Comparison of ENCODE assay signal across 16 cellular contexts in the genomic region with DNA sequence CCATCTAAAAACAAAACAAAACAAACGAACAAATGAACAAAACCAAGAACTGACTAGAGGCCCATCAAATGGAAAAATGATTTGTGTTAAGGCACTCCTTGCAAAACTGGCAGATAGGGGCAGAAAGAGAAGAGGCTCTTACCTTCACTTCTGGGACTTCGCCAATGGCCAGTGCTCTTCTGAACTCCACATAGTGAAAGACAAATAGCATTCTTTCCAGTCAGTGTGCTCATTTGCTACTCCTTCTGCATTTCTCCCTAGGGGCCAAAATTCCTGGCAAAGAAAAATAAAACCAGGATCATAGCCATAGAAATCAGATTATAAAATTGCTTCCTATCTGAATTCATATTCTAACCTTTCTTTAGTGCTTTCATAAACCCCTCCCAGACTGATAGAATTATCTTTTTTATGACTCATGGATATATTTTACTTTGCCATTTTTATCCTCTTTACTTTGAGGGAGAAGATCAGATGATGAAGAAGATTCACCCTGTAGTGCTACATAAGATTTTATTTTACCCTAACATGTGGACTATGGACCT. TPM values are rescaled to one million over a fixed set of nuclear protein-coding genes. Genes with fewer than 3 reads are reported as not detected.
DNase-seq lines count a peak whose midpoint lies in the region; ATAC-seq and TF ChIP-seq lines count a peak whose summit lies in the region.
"Had no signal": no experiment of that assay in that cellular context is flagged by ENCODE, and none has a peak within 500 bp of the region (broad histone marks: within the 10 kb centered on the region; RNA-seq: fewer than 3 reads in every experiment).

No MANE protein-coding gene starts in this region.

- H3K4me1 Mint-ChIP-seq in T-helper 1 cell treated with Interleukin-12 subunit alpha and Interleukin-12 subunit beta and Interleukin-4 antibody, amounts not matched to agents 30 μg/mL and 1 μg/mL, for 36 hours (ENCODE audit: low read depth), result peaks cover 61% of the 10 kb centered on the region
- H3K4me1 Mint-ChIP-seq in activated T-helper 17 cell treated with anti-CD3 and anti-CD28 coated beads, Interleukin-2, amount 50 U/mL, for 72 hours, result peaks cover 42% of the 10 kb centered on the region
- peaks cover 12 to 13% of the 10 kb centered on the region in 2 donors for H3K4me1 Mint-ChIP-seq in effector memory CD8-positive, alpha-beta T cell (ENCODE audit: low read depth in 2 of 2)
- peaks cover 25% of the 10 kb centered on the region for H3K4me1 Mint-ChIP-seq in endothelial cell (ENCODE audit: unreplicated experiment)

- H3K27ac Mint-ChIP-seq in T-helper 1 cell treated with Interleukin-12 subunit alpha and Interleukin-12 subunit beta and Interleukin-4 antibody, amounts not matched to agents 30 μg/mL and 1 μg/mL, for 36 hours, result peak overlapping the region; percentile 0
- H3K27ac Mint-ChIP-seq in activated T-helper 17 cell treated with anti-CD3 and anti-CD28 coated beads, Interleukin-2, amount 50 U/mL, for 72 hours, result peak overlapping the region; percentile 98
- H3K27ac Mint-ChIP-seq in effector memory CD8-positive, alpha-beta T cell, result no peak overlapping the region
- H3K27ac Mint-ChIP-seq in endothelial cell (ENCODE audit: unreplicated experiment), result no peak overlapping the region

- H3K27me3 Mint-ChIP-seq in T-helper 1 cell treated with Interleukin-12 subunit alpha and Interleukin-12 subunit beta and Interleukin-4 antibody, amounts not matched to agents 30 μg/mL and 1 μg/mL, for 36 hours (ENCODE audit: low read depth), result no peaks in the 10 kb centered on the region
- no peaks in the 10 kb centered on the region for H3K27me3 Mint-ChIP-seq in activated T-helper 17 cell treated with anti-CD3 and anti-CD28 coated beads, Interleukin-2, amount 50 U/mL, for 72 hours
- peaks cover 4 to 11% of the 10 kb centered on the region in 2 donors for H3K27me3 Mint-ChIP-seq in effector memory CD8-positive, alpha-beta T cell
- peaks cover 2% of the 10 kb centered on the region for H3K27me3 Mint-ChIP-seq in endothelial cell (ENCODE audit: unreplicated experiment)

- no peak overlapping the region for H3K4me3 Mint-ChIP-seq in T-helper 1 cell treated with Interleukin-12 subunit alpha and Interleukin-12 subunit beta and Interleukin-4 antibody, amounts not matched to agents 30 μg/mL and 1 μg/mL, for 36 hours
- H3K4me3 Mint-ChIP-seq in activated T-helper 17 cell treated with anti-CD3 and anti-CD28 coated beads, Interleukin-2, amount 50 U/mL, for 72 hours, result peak overlapping the region; percentile 15
- H3K4me3 Mint-ChIP-seq in effector memory CD8-positive, alpha-beta T cell, result no peak overlapping the region
- H3K4me3 Mint-ChIP-seq in endothelial cell (ENCODE audit: unreplicated experiment), result no peak overlapping the region

- TF ChIP-seq CTCF in endothelial cell (IDR thresholded peaks at IDR 0.05; ENCODE audit: unreplicated experiment), result no peak

- no peak for ATAC-seq in activated T-helper 17 cell treated with anti-CD3 and anti-CD28 coated beads, Interleukin-2, amount 50 U/mL, for 72 hours (replicated peaks)
- no peak for ATAC-seq in effector memory CD8-positive, alpha-beta T cell (replicated peaks)
- ATAC-seq: activated CD4-positive, CD25-positive, alpha-beta regulatory T cell treated with anti-CD3 and anti-CD28 coated beads, Interleukin-2, amount 50 U/mL, for 24 hours; Panc1 had no signal

- H3K9me3 Mint-ChIP-seq in T-helper 1 cell treated with Interleukin-12 subunit alpha and Interleukin-12 subunit beta and Interleukin-4 antibody, amounts not matched to agents 30 μg/mL and 1 μg/mL, for 36 hours, result peaks cover 3% of the 10 kb centered on the region
- H3K9me3 Mint-ChIP-seq in activated T-helper 17 cell treated with anti-CD3 and anti-CD28 coated beads, Interleukin-2, amount 50 U/mL, for 72 hours, result no peaks in the 10 kb centered on the region
- H3K9me3 Mint-ChIP-seq in effector memory CD8-positive, alpha-beta T cell, result no peaks in the 10 kb centered on the region
- H3K9me3 Mint-ChIP-seq in endothelial cell (ENCODE audit: unreplicated experiment), result no peaks in the 10 kb centered on the region

- peaks cover 2% of the 10 kb centered on the region for H3K36me3 Mint-ChIP-seq in T-helper 1 cell treated with Interleukin-12 subunit alpha and Interleukin-12 subunit beta and Interleukin-4 antibody, amounts not matched to agents 30 μg/mL and 1 μg/mL, for 36 hours (ENCODE audit: low read depth)
- no peaks in the 10 kb centered on the region for H3K36me3 Mint-ChIP-seq in activated T-helper 17 cell treated with anti-CD3 and anti-CD28 coated beads, Interleukin-2, amount 50 U/mL, for 72 hours (ENCODE audit: low read depth)
- peaks cover 3% of the 10 kb centered on the region for H3K36me3 Mint-ChIP-seq in effector memory CD8-positive, alpha-beta T cell (ENCODE audit: insufficient read depth)
- H3K36me3 Mint-ChIP-seq in endothelial cell (ENCODE audit: low read depth, unreplicated experiment), result no peaks in the 10 kb centered on the region

- H3K27ac ChIP-seq in temporal lobe (ENCODE audit: low read depth, low read length), result peak overlapping the region; percentile 33
- H3K27ac ChIP-seq: colonic mucosa had no signal

- DNase-seq in T-helper 1 cell (no peak), hepatic stellate cell (ENCODE audit: low spot score) (peak; percentile 35), endothelial cell (ENCODE audit: low spot score) (no peak), COR-L47 (lab: John Stamatoyannopoulos, UW) (no peak)
- no peak for DNase-seq in effector memory CD8-positive, alpha-beta T cell
- DNase-seq: activated CD8-positive, alpha-beta memory T cell treated with anti-CD3 and anti-CD28 coated beads, Interleukin-2, amount 50 U/mL, for 48 hours; colonic mucosa; GDM1; NCI-H1105; NCI-H446 treated with DMSO at 0.1 percent for 48 hours; stimulated activated CD4-positive, alpha-beta T cell treated with anti-CD3 and anti-CD28 coated beads, Interleukin-4, amount 100 ng/mL, for 1 hour had no signal

RNA-seq across cellular contexts. Expression of a gene that starts 56.9 kb away (rescaled TPM):
- 10 to 100 TPM; 57.4 to 59.7 TPM for total RNA-seq in activated T-helper 17 cell treated with anti-CD3 and anti-CD28 coated beads, Interleukin-2, amount 50 U/mL, for 72 hours
- 54.8 TPM for total RNA-seq in temporal lobe
- 46.4 TPM for total RNA-seq in endothelial cell (ENCODE audit: unreplicated experiment)

Comparison
In these comparisons a context has a peak if more than half of its experiments do, and no peak if none do; other contexts are left out.
1. H3K27ac Mint-ChIP-seq: peak in T-helper 1 cell treated with Interleukin-12 subunit alpha and Interleukin-12 subunit beta and Interleukin-4 antibody, amounts not matched to agents 30 μg/mL and 1 μg/mL, for 36 hours (single experiment) and activated T-helper 17 cell treated with anti-CD3 and anti-CD28 coated beads, Interleukin-2, amount 50 U/mL, for 72 hours (single experiment); none in effector memory CD8-positive, alpha-beta T cell (0 of 2) and endothelial cell (single experiment).